12 cellular contexts compared by ENCODE assay signal in the genomic region with DNA sequence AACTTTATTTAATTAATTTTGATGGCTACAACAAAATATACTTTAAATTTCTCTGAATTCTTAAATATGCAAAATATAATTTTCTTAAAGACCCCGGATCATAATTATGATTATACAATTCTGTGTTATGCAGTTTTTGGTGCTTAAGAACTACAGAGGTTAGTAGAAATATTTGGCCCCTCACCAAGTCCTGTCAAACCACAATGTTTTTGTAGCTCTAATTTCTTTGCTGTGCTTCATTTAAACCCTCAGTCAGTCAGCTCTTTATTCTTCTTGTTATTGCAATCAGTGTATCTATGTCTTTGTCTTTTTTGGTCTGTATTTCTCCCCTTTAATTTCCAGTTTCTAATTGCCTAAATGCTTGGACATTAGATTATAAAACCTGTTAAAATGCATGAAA.
DNase-seq lines count a peak whose midpoint lies in the region; ATAC-seq and TF ChIP-seq lines count a peak whose summit lies in the region.
"Had no signal": no experiment of that assay in that cellular context is flagged by ENCODE, and none has a peak within 500 bp of the region (broad histone marks: within the 10 kb centered on the region; RNA-seq: fewer than 3 reads in every experiment).

No MANE protein-coding gene starts in this region.

- H3K27me3 Mint-ChIP-seq in activated naive CD4-positive, alpha-beta T cell treated with anti-CD3 and anti-CD28 coated beads, Interleukin-2, amount 50 U/mL, for 24 hours, result no peaks in the 10 kb centered on the region
- no peaks in the 10 kb centered on the region for H3K27me3 Mint-ChIP-seq in activated naive CD4-positive, alpha-beta T cell treated with anti-CD3 and anti-CD28 coated beads for 36 hours (ENCODE audit: low read depth)
- H3K27me3 Mint-ChIP-seq in stimulated activated naive B cell treated with anti-CD40 and anti-IgM and Interleukin-4, amounts not matched to agents 10 μg/mL and 1 μg/mL and 100 μg/mL, for 72 hours, result no peaks in the 10 kb centered on the region
- peaks cover 5 to 24% (median 22%) of the 10 kb centered on the region in 3 donors for H3K27me3 Mint-ChIP-seq in CD14-positive monocyte (ENCODE audit: low read depth in 3 of 3)

- no peak overlapping the region for H3K4me3 Mint-ChIP-seq in activated naive CD4-positive, alpha-beta T cell treated with anti-CD3 and anti-CD28 coated beads, Interleukin-2, amount 50 U/mL, for 24 hours
- H3K4me3 Mint-ChIP-seq in activated naive CD4-positive, alpha-beta T cell treated with anti-CD3 and anti-CD28 coated beads for 36 hours, result no peak overlapping the region
- no peak overlapping the region for H3K4me3 Mint-ChIP-seq in stimulated activated naive B cell treated with anti-CD40 and anti-IgM and Interleukin-4, amounts not matched to agents 10 μg/mL and 1 μg/mL and 100 μg/mL, for 72 hours
- no peak overlapping the region for H3K4me3 Mint-ChIP-seq in CD14-positive monocyte

- no peak for DNase-seq in activated naive CD4-positive, alpha-beta T cell treated with anti-CD3 and anti-CD28 coated beads for 36 hours
- peak; percentile 74 for DNase-seq in amniotic epithelial cell (ENCODE audit: low read depth)
- peak; percentile 88 for DNase-seq in iris pigment epithelial cell (ENCODE audit: low read depth)
- no peak for DNase-seq in stimulated activated naive B cell treated with anti-CD40 and anti-IgM and Interleukin-4, amounts not matched to agents 10 μg/mL and 1 μg/mL and 100 μg/mL, for 72 hours
- no peak for DNase-seq in CD14-positive monocyte (ENCODE audit: low spot score)
- no peak for DNase-seq in central memory CD4-positive, alpha-beta T cell
- DNase-seq in COR-L47 (lab: John Stamatoyannopoulos, UW), result no peak
- DNase-seq: activated T-cell treated with anti-CD3 and anti-CD28 coated beads, Interleukin-2, amount 50 U/mL, for 1 hour; hippocampal formation; NCI-H2081; stimulated activated CD4-positive, alpha-beta T cell treated with anti-CD3 and anti-CD28 coated beads, Interleukin-12 subunit alpha, Interleukin-12 subunit beta, amount 100 ng/mL, for 4 hours had no signal

- CTCF ChIA-PET in activated naive CD4-positive, alpha-beta T cell treated with anti-CD3 and anti-CD28 coated beads for 36 hours (lab: Charles Lee), result interaction anchor here (1.2 kb wide), 1 partner anchor 28 kb away, joined by 4 read pairs; no protein-coding TSS in a partner anchor

- no peak for TF ChIP-seq CTCF in CD14-positive monocyte (IDR thresholded peaks at IDR 0.05)

- peak overlapping the region; percentile 78 for H3K27ac Mint-ChIP-seq in activated naive CD4-positive, alpha-beta T cell treated with anti-CD3 and anti-CD28 coated beads, Interleukin-2, amount 50 U/mL, for 24 hours
- no peak overlapping the region for H3K27ac Mint-ChIP-seq in activated naive CD4-positive, alpha-beta T cell treated with anti-CD3 and anti-CD28 coated beads for 36 hours
- H3K27ac Mint-ChIP-seq in stimulated activated naive B cell treated with anti-CD40 and anti-IgM and Interleukin-4, amounts not matched to agents 10 μg/mL and 1 μg/mL and 100 μg/mL, for 72 hours, result peak overlapping the region; percentile 20
- no peak overlapping the region for H3K27ac Mint-ChIP-seq in CD14-positive monocyte

- H3K9me3 Mint-ChIP-seq in activated naive CD4-positive, alpha-beta T cell treated with anti-CD3 and anti-CD28 coated beads, Interleukin-2, amount 50 U/mL, for 24 hours, result peaks cover 6% of the 10 kb centered on the region
- peaks cover 5% of the 10 kb centered on the region for H3K9me3 Mint-ChIP-seq in activated naive CD4-positive, alpha-beta T cell treated with anti-CD3 and anti-CD28 coated beads for 36 hours
- peaks cover 9 to 18% of the 10 kb centered on the region in 2 donors for H3K9me3 Mint-ChIP-seq in stimulated activated naive B cell treated with anti-CD40 and anti-IgM and Interleukin-4, amounts not matched to agents 10 μg/mL and 1 μg/mL and 100 μg/mL, for 72 hours
- H3K9me3 Mint-ChIP-seq in CD14-positive monocyte, result peaks cover 0 to 5% (median 2%) of the 10 kb centered on the region in 7 donors

- intact Hi-C loops in activated naive CD4-positive, alpha-beta T cell treated with anti-CD3 and anti-CD28 coated beads for 36 hours (cut with micrococcal nuclease), result no loop called here
- intact Hi-C loops in CD14-positive monocyte (cut with micrococcal nuclease), result no loop called here

- H3K36me3 Mint-ChIP-seq in activated naive CD4-positive, alpha-beta T cell treated with anti-CD3 and anti-CD28 coated beads, Interleukin-2, amount 50 U/mL, for 24 hours, result peaks cover 21% of the 10 kb centered on the region
- H3K36me3 Mint-ChIP-seq in activated naive CD4-positive, alpha-beta T cell treated with anti-CD3 and anti-CD28 coated beads for 36 hours (ENCODE audit: low read depth), result peaks cover 21% of the 10 kb centered on the region
- peaks cover 28 to 32% of the 10 kb centered on the region in 2 donors for H3K36me3 Mint-ChIP-seq in stimulated activated naive B cell treated with anti-CD40 and anti-IgM and Interleukin-4, amounts not matched to agents 10 μg/mL and 1 μg/mL and 100 μg/mL, for 72 hours
- H3K36me3 Mint-ChIP-seq in CD14-positive monocyte, result no peaks in the 10 kb centered on the region

- H3K4me1 Mint-ChIP-seq in activated naive CD4-positive, alpha-beta T cell treated with anti-CD3 and anti-CD28 coated beads, Interleukin-2, amount 50 U/mL, for 24 hours, result peaks cover 75% of the 10 kb centered on the region
- H3K4me1 Mint-ChIP-seq in activated naive CD4-positive, alpha-beta T cell treated with anti-CD3 and anti-CD28 coated beads for 36 hours (ENCODE audit: low read depth), result peaks cover 60% of the 10 kb centered on the region
- peaks cover 37 to 57% of the 10 kb centered on the region in 2 donors for H3K4me1 Mint-ChIP-seq in stimulated activated naive B cell treated with anti-CD40 and anti-IgM and Interleukin-4, amounts not matched to agents 10 μg/mL and 1 μg/mL and 100 μg/mL, for 72 hours
- H3K4me1 Mint-ChIP-seq in CD14-positive monocyte, result peaks cover 7% of the 10 kb centered on the region

- no peak for ATAC-seq in stimulated activated naive B cell treated with anti-CD40 and anti-IgM and Interleukin-4, amounts not matched to agents 10 μg/mL and 1 μg/mL and 100 μg/mL, for 72 hours (replicated peaks)

Comparison
In these comparisons a context has a peak if more than half of its experiments do, and no peak if none do; other contexts are left out.
1. H3K27ac Mint-ChIP-seq: peak in activated naive CD4-positive, alpha-beta T cell treated with anti-CD3 and anti-CD28 coated beads, Interleukin-2, amount 50 U/mL, for 24 hours (single experiment) and stimulated activated naive B cell treated with anti-CD40 and anti-IgM and Interleukin-4, amounts not matched to agents 10 μg/mL and 1 μg/mL and 100 μg/mL, for 72 hours (single experiment); none in activated naive CD4-positive, alpha-beta T cell treated with anti-CD3 and anti-CD28 coated beads for 36 hours (single experiment) and CD14-positive monocyte (0 of 7).
2. DNase-seq: peak in amniotic epithelial cell (single experiment) and iris pigment epithelial cell (single experiment); none in activated naive CD4-positive, alpha-beta T cell treated with anti-CD3 and anti-CD28 coated beads for 36 hours (single experiment), stimulated activated naive B cell treated with anti-CD40 and anti-IgM and Interleukin-4, amounts not matched to agents 10 μg/mL and 1 μg/mL and 100 μg/mL, for 72 hours (single experiment), CD14-positive monocyte (single experiment), central memory CD4-positive, alpha-beta T cell (single experiment) and COR-L47 (single experiment).